8 cellular contexts compared by ENCODE assay signal in genomic region chr6:52162940-52163908, GRCh38. TPM values are rescaled to one million over a fixed set of nuclear protein-coding genes. Genes with fewer than 3 reads are reported as not detected.
DNase-seq lines count a peak whose midpoint lies in the region; ATAC-seq, FAIRE-seq and TF ChIP-seq lines count a peak whose summit lies in the region.

No MANE protein-coding gene starts in this region.

- no peaks in the 10 kb centered on the region for H3K4me1 Mint-ChIP-seq in mesothelial cell of epicardium

- H3K4me2 ChIP-seq in endothelial cell of umbilical vein (ENCODE audit: insufficient read depth, low read length) = no peak overlapping the region

- peak; percentile 8 for FAIRE-seq in endothelial cell of umbilical vein (lab: Jason Lieb, UNC)

- CTCF ChIA-PET in endothelial cell of umbilical vein (lab: Charles Lee) = interaction anchor here (1.0 to 4.5 kb wide), 14 partner anchors 10 to 500 kb away, joined by 3 to 47 read pairs (median 4); no protein-coding TSS in a partner anchor

- no peak overlapping the region for H3K27ac Mint-ChIP-seq in mesothelial cell of epicardium

- no peaks in the 10 kb centered on the region for H3K36me3 ChIP-seq in endothelial cell of umbilical vein (ENCODE audit: control insufficient read depth in 2 of 2, extremely low read depth in 1 of 2, insufficient read depth in 2 of 2, low read length in 2 of 2)

- DNase-seq in DMS 273 (lab: John Stamatoyannopoulos, UW; ENCODE audit: unreplicated experiment) = peak; percentile 44
- peak; percentile 81 for DNase-seq in OCI-M1 (lab: John Stamatoyannopoulos, UW)
- DNase-seq in endothelial cell of umbilical vein (ENCODE audit: low read depth, low spot score) = peak; percentile 16
- peak; percentile 9 for DNase-seq in putamen (ENCODE audit: low spot score)
- no peak for DNase-seq in mesothelial cell of epicardium (ENCODE audit: low spot score in 2 of 2, unreplicated experiment in 2 of 2)

- no peaks in the 10 kb centered on the region for H3K9me3 ChIP-seq in endothelial cell of umbilical vein (replicated peaks; ENCODE audit: control insufficient read depth, insufficient read depth, low read length)

- H3K4me3 ChIP-seq in endothelial cell of umbilical vein (replicated peaks in 1 of 3; ENCODE audit: insufficient read depth in 1 of 3, low read depth in 1 of 3, low read length in 3 of 3) = no peak overlapping the region

- peaks cover 18% of the 10 kb centered on the region for H3K9me3 Mint-ChIP-seq in mesothelial cell of epicardium

- no peaks in the 10 kb centered on the region for H3K4me1 ChIP-seq in endothelial cell of umbilical vein (ENCODE audit: control insufficient read depth, extremely low read depth, insufficient read depth, low read length)

- H2AFZ ChIP-seq in endothelial cell of umbilical vein (ENCODE audit: low read depth, low read length) = no peak overlapping the region

- H4K20me1 ChIP-seq in endothelial cell of umbilical vein (replicated peaks; ENCODE audit: control insufficient read depth, extremely low read depth, insufficient read depth, low read length) = no peaks in the 10 kb centered on the region

- H3K9ac ChIP-seq in endothelial cell of umbilical vein (replicated peaks; ENCODE audit: extremely low read depth, insufficient read depth, low read length) = no peak overlapping the region

- POLR2A ChIA-PET in endothelial cell of umbilical vein (lab: Charles Lee) = no interaction called here

- no peak overlapping the region for H3K27ac ChIP-seq in endothelial cell of umbilical vein (ENCODE audit: insufficient read depth, low read depth, low read length)

- intact Hi-C loops in endothelial cell of umbilical vein (cut with micrococcal nuclease) = loop anchor here (1.0 to 2.0 kb wide), 4 partner anchors 71 to 500 kb away; no protein-coding TSS in a partner anchor

- H3K79me2 ChIP-seq in endothelial cell of umbilical vein (ENCODE audit: control insufficient read depth, insufficient read depth, low read length) = no peaks in the 10 kb centered on the region

- no peak for TF ChIP-seq POLR2A in endothelial cell of umbilical vein (IDR thresholded peaks at IDR 0.05; ENCODE audit: low read depth, low read length)

- H3K9me1 ChIP-seq in endothelial cell of umbilical vein (replicated peaks; ENCODE audit: control insufficient read depth, extremely low read depth, insufficient read depth, low read length) = no peaks in the 10 kb centered on the region

- dilution Hi-C loops in endothelial cell of umbilical vein (cut with MboI; ENCODE audit: extremely low pct_ligation_motif_present, low sequenced_read_pairs) = no loop called here

- H3K27me3 Mint-ChIP-seq in mesothelial cell of epicardium (ENCODE audit: low read depth) = peaks cover 21% of the 10 kb centered on the region

- H3K27me3 ChIP-seq in endothelial cell of umbilical vein (ENCODE audit: control insufficient read depth in 2 of 2, insufficient read depth in 2 of 2, low read length in 2 of 2) = peaks cover 2 to 7% of the 10 kb centered on the region in 2 experiments

- TF ChIP-seq CTCF in endothelial cell of umbilical vein (IDR thresholded peaks at IDR 0.05; ENCODE audit: extremely low read depth in 1 of 2, insufficient read depth in 1 of 2, low read depth in 1 of 2, low read length in 2 of 2) (peak; percentile 12 to 24), mesothelial cell of epicardium (IDR thresholded peaks at IDR 0.05; ENCODE audit: unreplicated experiment) (no peak)

- H3K36me3 Mint-ChIP-seq in mesothelial cell of epicardium = no peaks in the 10 kb centered on the region

- H3K4me3 Mint-ChIP-seq in mesothelial cell of epicardium = no peak overlapping the region

- ATAC-seq in GM18861 (IDR thresholded peaks at IDR 0.05; ENCODE audit: unreplicated experiment) (peak; percentile 67), HG03378 (IDR thresholded peaks at IDR 0.05; ENCODE audit: unreplicated experiment) (peak; percentile 61), HG02970 (IDR thresholded peaks at IDR 0.05; ENCODE audit: low FRiP score, unreplicated experiment) (no peak)

- no TSS peak for BruUV-seq in endothelial cell of umbilical vein (replicated peaks; lab: Mats Ljungman, UMichigan)

TF ChIP-seq in endothelial cell of umbilical vein, 7 proteins besides CTCF, POLR2A, EP300 and RAD21:
- TF ChIP-seq FOS (IDR thresholded peaks at IDR 0.05; ENCODE audit: borderline replicate concordance, insufficient read depth, low read length) (no peak), POLR2AphosphoS5 (IDR thresholded peaks at IDR 0.05; ENCODE audit: insufficient read depth, low read depth, low read length) (no peak), MAX (IDR thresholded peaks at IDR 0.05; ENCODE audit: insufficient read depth, insufficient read length) (no peak), EZH2 (IDR thresholded peaks at IDR 0.05; ENCODE audit: borderline replicate concordance, low read depth, low read length, severe bottlenecking) (no peak)

RNA-seq across cellular contexts. Expression of gene IL17A, which starts 23.0 kb away (rescaled TPM):
- total RNA-seq in endothelial cell of umbilical vein (not detected in 2 replicates), mesothelial cell of epicardium (not detected in 3 replicates)
- polyA plus RNA-seq in endothelial cell of umbilical vein = not detected in 2 replicates
- not detected in 2 replicates for polyA plus RNA-seq in endothelial cell of umbilical vein (2011; cell fraction: cytosol; rRNA removed)
- not detected in 2 replicates for polyA plus RNA-seq in endothelial cell of umbilical vein (2011; cell fraction: nucleus; rRNA removed)
- not detected in 2 replicates for polyA plus RNA-seq in endothelial cell of umbilical vein (2012)
- polyA minus RNA-seq in endothelial cell of umbilical vein = not detected in 2 replicates
- not detected for polyA minus RNA-seq in endothelial cell of umbilical vein (2011; cell fraction: cytosol; rRNA and poly(A)+ RNA removed)
- not detected in 2 replicates for polyA minus RNA-seq in endothelial cell of umbilical vein (2011; cell fraction: nucleus; rRNA and poly(A)+ RNA removed)

Comparison
In these comparisons a context has a peak if more than half of its experiments do, and no peak if none do; other contexts are left out.
1. DNase-seq: peak in DMS 273 (single experiment), OCI-M1 (single experiment), endothelial cell of umbilical vein (single experiment) and putamen (single experiment); none in mesothelial cell of epicardium (0 of 2).